8 cellular contexts compared by ENCODE assay signal in genomic region chr2:61854435-61855177, GRCh38. TPM values are rescaled to one million over a fixed set of nuclear protein-coding genes. Genes with fewer than 3 reads are reported as not detected.
A peak's percentile ranks its signal among the peaks of the same experiment; 100 is the strongest.
DNase-seq lines count a peak whose midpoint lies in the region; ATAC-seq and TF ChIP-seq lines count a peak whose summit lies in the region.

No MANE protein-coding gene starts in this region.

- TF ChIP-seq POLR2A in ovary (IDR thresholded peaks at IDR 0.05) (no peak), thyroid gland (IDR thresholded peaks at IDR 0.05) (peak in 1 of 2 donors; percentile 60)

- peak; percentile 95 for DNase-seq in GM10266 (ENCODE audit: extremely low spot score)
- peak; percentile 94 for DNase-seq in NCI-H1092 (lab: John Stamatoyannopoulos, UW)
- peak; percentile 91 for DNase-seq in Right ventricle myocardium inferior (ENCODE audit: missing footprints)
- peak; percentile 82 to 91 (median 85) for DNase-seq in ovary
- peak; percentile 94 for DNase-seq in thyroid gland

- peaks cover 3% of the 10 kb centered on the region for H3K36me3 Mint-ChIP-seq in activated naive CD8-positive, alpha-beta T cell

- no peaks in the 10 kb centered on the region for H3K27me3 ChIP-seq in ovary
- H3K27me3 ChIP-seq in thyroid gland: no peaks in the 10 kb centered on the region

- H3K9me3 ChIP-seq in ovary (no peaks in the 10 kb centered on the region), thyroid gland (no peaks in the 10 kb centered on the region)

- intact Hi-C loops in Right ventricle myocardium inferior (cut with DNase I) (loop anchor here (5.0 to 10.0 kb wide), 2 partner anchors 317 to 350 kb away; partner anchors contain the start of gene XPO1), ovary (cut with DNase I) (no loop called here), thyroid gland (cut with DNase I) (no loop called here)

- H3K4me1 ChIP-seq in ovary (ENCODE audit: insufficient read depth): no peaks in the 10 kb centered on the region
- H3K4me1 ChIP-seq in thyroid gland: peaks cover 10% of the 10 kb centered on the region in 2 donors

- peaks cover 22% of the 10 kb centered on the region for H3K4me1 Mint-ChIP-seq in activated naive CD8-positive, alpha-beta T cell (ENCODE audit: low read depth)

- H3K9me3 Mint-ChIP-seq in activated naive CD8-positive, alpha-beta T cell (ENCODE audit: low read depth): no peaks in the 10 kb centered on the region

- H3K4me3 ChIP-seq in ovary: peak overlapping the region; percentile 82
- H3K4me3 ChIP-seq in thyroid gland (replicated peaks in 1 of 3): peak overlapping the region; percentile 35 to 73 (median 48)

- no peaks in the 10 kb centered on the region for H3K36me3 ChIP-seq in ovary
- no peaks in the 10 kb centered on the region for H3K36me3 ChIP-seq in thyroid gland

- H3K4me3 Mint-ChIP-seq in activated naive CD8-positive, alpha-beta T cell: peak overlapping the region; percentile 94

- WGBS in ovary, 3 donors: 0 to 1% (median 0%) methylated on average over 33 of the region's 33 CpGs
- 0 to 1% methylated on average over 32 to 33 of the region's 33 CpGs for WGBS in thyroid gland, 2 donors

- H3K27ac Mint-ChIP-seq in activated naive CD8-positive, alpha-beta T cell: peak overlapping the region; percentile 99

- no peak for TF ChIP-seq EP300 in ovary (IDR thresholded peaks at IDR 0.05)

- no peak for TF ChIP-seq CTCF in GM10266 (IDR thresholded peaks at IDR 0.05; ENCODE audit: control insufficient read depth, insufficient read depth, low read depth, missing control alignments)
- no peak for TF ChIP-seq CTCF in ovary (IDR thresholded peaks at IDR 0.05)
- TF ChIP-seq CTCF in thyroid gland (IDR thresholded peaks at IDR 0.05): peak in 1 of 6 experiments; percentile 16

- no peaks in the 10 kb centered on the region for H3K27me3 Mint-ChIP-seq in activated naive CD8-positive, alpha-beta T cell

- peak overlapping the region; percentile 69 to 89 for H3K27ac ChIP-seq in ovary
- H3K27ac ChIP-seq in thyroid gland: peak overlapping the region; percentile 62 to 91 (median 83)

- ATAC-seq in HG02610 (IDR thresholded peaks at IDR 0.05; ENCODE audit: unreplicated experiment): peak; percentile 90
- ATAC-seq in SK-N-SH treated with all-trans-retinoic acid at 6 μM for 48 hours: peak; percentile 91
- ATAC-seq in Right ventricle myocardium inferior: peak; percentile 94

TF ChIP-seq in SK-N-SH treated with all-trans-retinoic acid at 6 μM for 48 hours, 23 proteins besides CTCF, POLR2A, EP300 and RAD21:
- no peak for TF ChIP-seq CSRNP3 (CRISPR knock-in tag; IDR thresholded peaks at IDR 0.05)
- no peak for TF ChIP-seq POU6F1 (CRISPR knock-in tag; IDR thresholded peaks at IDR 0.05; ENCODE audit: borderline replicate concordance, low read depth)
- no peak for TF ChIP-seq RARB (CRISPR knock-in tag; IDR thresholded peaks at IDR 0.05)
- no peak for TF ChIP-seq ZNF70 (CRISPR knock-in tag; IDR thresholded peaks at IDR 0.05)
- TF ChIP-seq ZFP30 (CRISPR knock-in tag; IDR thresholded peaks at IDR 0.05): no peak
- TF ChIP-seq OSR1 (CRISPR knock-in tag; IDR thresholded peaks at IDR 0.05): no peak
- TF ChIP-seq GLIS3 (CRISPR knock-in tag; IDR thresholded peaks at IDR 0.05): no peak
- no peak for TF ChIP-seq SNAI2 (CRISPR knock-in tag; IDR thresholded peaks at IDR 0.05)
- no peak for TF ChIP-seq BACH2 (CRISPR knock-in tag; IDR thresholded peaks at IDR 0.05; ENCODE audit: borderline replicate concordance)

RNA-seq across cellular contexts. Expression of gene FAM161A, which starts 0.7 kb away (rescaled TPM):
- total RNA-seq in Right ventricle myocardium inferior: 0.60 TPM
- total RNA-seq in ovary: 1 to 10 TPM; 4.9 to 9.4 (median 7.2) TPM
- polyA plus RNA-seq in ovary: 1 to 10 TPM; 5.6 to 6.1 TPM
- total RNA-seq in thyroid gland: 10 to 100 TPM in 2 of 4 donors, 1 to 10 TPM in 2; 5.6 to 17.1 (median 9.4) TPM

RNA-seq across cellular contexts. Expression of gene CCT4, which starts 33.9 kb away (rescaled TPM):
- total RNA-seq in Right ventricle myocardium inferior: 105 TPM
- total RNA-seq in ovary: 100 to 1,000 TPM in 6 of 7 donors, 10 to 100 TPM in 1; 99.7 to 200 (median 144) TPM
- 100 to 1,000 TPM; 113 to 165 TPM for polyA plus RNA-seq in ovary
- 10 to 100 TPM; 84.4 to 96.5 (median 88.7) TPM for total RNA-seq in thyroid gland

RNA-seq across cellular contexts. Expression of gene COMMD1, which starts 50.9 kb away (rescaled TPM):
- total RNA-seq in Right ventricle myocardium inferior (59.5 TPM), ovary (10 to 100 TPM; 25.4 to 48.8 (median 30.3) TPM), thyroid gland (100 to 1,000 TPM in 2 of 4 donors, 10 to 100 TPM in 2; 76.0 to 132 (median 100) TPM)
- polyA plus RNA-seq in ovary: 10 to 100 TPM; 33.3 to 44.9 TPM

Comparison
In these comparisons a context has a peak if more than half of its experiments do, and no peak if none do; other contexts are left out.
1. Peak in every context shown above with its lines: DNase-seq, ATAC-seq, H3K4me3 ChIP-seq and H3K27ac ChIP-seq.